Comparison of ENCODE assay signal across 9 cellular contexts in genomic region chr5:17224858-17225436, GRCh38. TPM values are rescaled to one million over a fixed set of nuclear protein-coding genes. Genes with fewer than 3 reads are reported as not detected.
A peak's percentile ranks its signal among the peaks of the same experiment; 100 is the strongest.
DNase-seq lines count a peak whose midpoint lies in the region; ATAC-seq and TF ChIP-seq lines count a peak whose summit lies in the region.
"Had no signal": no experiment of that assay in that cellular context is flagged by ENCODE, and none has a peak within 500 bp of the region (broad histone marks: within the 10 kb centered on the region; RNA-seq: fewer than 3 reads in every experiment).

No MANE protein-coding gene starts in this region.

- TF ChIP-seq CTCF in WI38 (IDR thresholded peaks at IDR 0.05; ENCODE audit: low read depth, low read length): no peak
- TF ChIP-seq CTCF in thoracic aorta (IDR thresholded peaks at IDR 0.05): no peak

- H3K4me1 ChIP-seq in thoracic aorta (ENCODE audit: control insufficient read depth in 1 of 2, low read depth in 2 of 2): peaks cover 14 to 42% of the 10 kb centered on the region in 2 donors

- H3K4me3 Mint-ChIP-seq in activated CD4-positive, alpha-beta T cell treated with anti-CD3 and anti-CD28 coated beads for 36 hours: no peak overlapping the region

- CTCF ChIA-PET in activated CD4-positive, alpha-beta T cell treated with anti-CD3 and anti-CD28 coated beads for 36 hours (lab: Charles Lee): no interaction called here

- peak; percentile 78 for ATAC-seq in activated CD4-positive, alpha-beta T cell treated with anti-CD3 and anti-CD28 coated beads for 36 hours
- ATAC-seq in HG02981 (IDR thresholded peaks at IDR 0.05; ENCODE audit: unreplicated experiment) (peak; percentile 55), thoracic aorta (ENCODE audit: insufficient number of reproducible peaks, low FRiP score, low read depth) (no peak)

- no peak overlapping the region for H3K27ac Mint-ChIP-seq in activated CD4-positive, alpha-beta T cell treated with anti-CD3 and anti-CD28 coated beads for 36 hours

- peak; percentile 12 for DNase-seq in activated CD4-positive, alpha-beta T cell treated with anti-CD3 and anti-CD28 coated beads for 36 hours
- no peak for DNase-seq in activated CD4-positive, alpha-beta T cell treated with anti-CD3 and anti-CD28 coated beads for 4 hours
- DNase-seq in thoracic aorta (ENCODE audit: low spot score) (no peak), HK-2 (ENCODE audit: unreplicated experiment) (no peak), germinal center (ENCODE audit: low spot score) (no peak)
- no peak for DNase-seq in activated CD8-positive, alpha-beta memory T cell treated with anti-CD3 and anti-CD28 coated beads, Interleukin-2, amount 50 U/mL, for 4 hours
- DNase-seq: NCI-H1930 had no signal

- POLR2A ChIA-PET in activated CD4-positive, alpha-beta T cell treated with anti-CD3 and anti-CD28 coated beads for 36 hours (lab: Charles Lee): no interaction called here

- H3K27me3 Mint-ChIP-seq in activated CD4-positive, alpha-beta T cell treated with anti-CD3 and anti-CD28 coated beads for 36 hours: peaks cover 19% of the 10 kb centered on the region

- no peaks in the 10 kb centered on the region for H3K9me3 Mint-ChIP-seq in activated CD4-positive, alpha-beta T cell treated with anti-CD3 and anti-CD28 coated beads for 36 hours (ENCODE audit: low read depth)

- H3K36me3 Mint-ChIP-seq in activated CD4-positive, alpha-beta T cell treated with anti-CD3 and anti-CD28 coated beads for 36 hours (ENCODE audit: low read depth): no peaks in the 10 kb centered on the region

- no peaks in the 10 kb centered on the region for H3K27me3 ChIP-seq in thoracic aorta (replicated peaks; ENCODE audit: insufficient read depth)

- no peak overlapping the region for H3K27ac ChIP-seq in thoracic aorta

- H3K4me1 Mint-ChIP-seq in activated CD4-positive, alpha-beta T cell treated with anti-CD3 and anti-CD28 coated beads for 36 hours: peaks cover 3% of the 10 kb centered on the region

- intact Hi-C loops in activated CD4-positive, alpha-beta T cell treated with anti-CD3 and anti-CD28 coated beads for 36 hours (cut with DNase I, micrococcal nuclease): no loop called here

- H3K9me3 ChIP-seq in thoracic aorta: no peaks in the 10 kb centered on the region

- no peaks in the 10 kb centered on the region for H3K36me3 ChIP-seq in thoracic aorta

- H3K4me3 ChIP-seq in WI38 (ENCODE audit: low read depth, low read length): peak overlapping the region; percentile 14; the same call in 1 of the 2 replicates
- H3K4me3 ChIP-seq in thoracic aorta: peak overlapping the region; percentile 12

RNA-seq across cellular contexts. Expression of gene BASP1, which starts 7.5 kb away (rescaled TPM):
- total RNA-seq in activated CD4-positive, alpha-beta T cell treated with anti-CD3 and anti-CD28 coated beads for 36 hours: 1 to 10 TPM; 1.3 to 1.6 TPM
- total RNA-seq in thoracic aorta: 10 to 100 TPM; 37.1 to 48.8 TPM

Comparison
In these comparisons a context has a peak if more than half of its experiments do, and no peak if none do; other contexts are left out.
1. RNA of gene BASP1, which starts 7.5 kb away (total RNA-seq): 37.1 to 48.8 TPM in thoracic aorta; 1.3 to 1.6 TPM in activated CD4-positive, alpha-beta T cell treated with anti-CD3 and anti-CD28 coated beads for 36 hours; every median in the first group is over 10 times any median in the second.